Comparison of ENCODE assay signal across 12 cellular contexts in the genomic region with DNA sequence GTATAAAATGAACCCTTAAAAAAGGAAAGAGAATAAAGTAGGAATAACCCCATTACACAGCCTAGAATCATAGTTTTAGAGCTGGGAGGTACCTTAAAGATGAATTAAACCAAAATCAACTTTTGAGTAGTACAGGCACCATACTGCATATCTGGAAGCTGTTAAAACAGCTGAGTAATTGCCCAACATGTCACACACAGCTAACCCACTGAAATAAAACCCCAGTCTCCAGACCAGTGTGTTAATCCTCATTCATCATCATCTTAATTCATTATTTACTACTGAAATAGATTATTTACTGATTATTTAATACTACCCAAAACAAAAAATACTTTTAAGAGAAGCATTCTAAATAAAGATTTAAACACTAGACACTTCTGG. TPM values are rescaled to one million over a fixed set of nuclear protein-coding genes. Genes with fewer than 3 reads are reported as not detected.
"Had no signal": no experiment of that assay in that cellular context is flagged by ENCODE, and none has a peak within 500 bp of the region (broad histone marks: within the 10 kb centered on the region; RNA-seq: fewer than 3 reads in every experiment).

No MANE protein-coding gene starts in this region.

- H3K27me3 Mint-ChIP-seq: activated CD4-positive, alpha-beta T cell treated with anti-CD3 and anti-CD28 coated beads, Interleukin-2, amount 10 ng/mL, durations not matched to agents 7 days and 5 days; T-helper 17 cell had no signal

- H3K9me3 Mint-ChIP-seq: activated CD4-positive, alpha-beta T cell treated with anti-CD3 and anti-CD28 coated beads, Interleukin-2, amount 10 ng/mL, durations not matched to agents 7 days and 5 days; neural crest cell had no signal

- DNase-seq: activated CD4-positive, alpha-beta T cell treated with anti-CD3 and anti-CD28 coated beads, Interleukin-2, amount 10 ng/mL, durations not matched to agents 7 days and 5 days; activated gamma-delta T cell; adrenal gland; kidney glomerular epithelial cell; mesendoderm; psoas muscle; right lobe of liver; spleen; stomach; T-helper 17 cell had no signal

- H3K4me3 Mint-ChIP-seq: activated CD4-positive, alpha-beta T cell treated with anti-CD3 and anti-CD28 coated beads, Interleukin-2, amount 10 ng/mL, durations not matched to agents 7 days and 5 days; neural crest cell; T-helper 17 cell had no signal

- H3K27ac Mint-ChIP-seq: activated CD4-positive, alpha-beta T cell treated with anti-CD3 and anti-CD28 coated beads, Interleukin-2, amount 10 ng/mL, durations not matched to agents 7 days and 5 days had no signal

- H3K4me1 Mint-ChIP-seq: activated CD4-positive, alpha-beta T cell treated with anti-CD3 and anti-CD28 coated beads, Interleukin-2, amount 10 ng/mL, durations not matched to agents 7 days and 5 days; neural crest cell had no signal

- ATAC-seq: T-helper 17 cell had no signal

RNA-seq across cellular contexts. Expression of a gene that starts 52.8 kb away (rescaled TPM):
- total RNA-seq: cardiac muscle cell had no signal
